In genomic region chr6:81387163-81387562, GRCh38 we compare ENCODE assay signal across 7 cellular contexts.
"Had no signal": no experiment of that assay in that cellular context is flagged by ENCODE, and none has a peak within 500 bp of the region (broad histone marks: within the 10 kb centered on the region; RNA-seq: fewer than 3 reads in every experiment).

No MANE protein-coding gene starts in this region.

- H3K27ac ChIP-seq: KMS-11 had no signal

- ATAC-seq: GM23338 had no signal

- H3K4me2 ChIP-seq: GM23338, KMS-11 had no signal

- DNase-seq: H9, HCEC 1CT, HFFc6, Karpas-422, KBM-7 had no signal

- H2AFZ ChIP-seq: GM23338 had no signal

- H3K4me3 ChIP-seq: GM23338 had no signal

- H3K9ac ChIP-seq: KMS-11 had no signal
